24 cellular contexts compared by ENCODE assay signal in genomic region chr1:226239421-226239820, GRCh38. TPM values are rescaled to one million over a fixed set of nuclear protein-coding genes. Genes with fewer than 3 reads are reported as not detected.
DNase-seq lines count a peak whose midpoint lies in the region; ATAC-seq, FAIRE-seq and TF ChIP-seq lines count a peak whose summit lies in the region.
"Had no signal": no experiment of that assay in that cellular context is flagged by ENCODE, and none has a peak within 500 bp of the region (broad histone marks: within the 10 kb centered on the region; RNA-seq: fewer than 3 reads in every experiment).

No MANE protein-coding gene starts in this region.

- FAIRE-seq in D721Med (lab: Jason Lieb, UNC) (peak; percentile 53), K562 (lab: Jason Lieb, UNC) (no peak)
- FAIRE-seq: A549, G401.6, GM12891, GM19239 had no signal

- no peaks in the 10 kb centered on the region for H4K20me1 ChIP-seq in K562 (replicated peaks; ENCODE audit: control insufficient read depth, insufficient read depth, low read length)
- H4K20me1 ChIP-seq: BLaER1 treated with 17β-estradiol and CSF1 and Interleukin-3, amounts not matched to agents 10 nM and 100 nM had no signal

- BruUV-seq in K562 (replicated peaks; lab: Mats Ljungman, UMichigan): no TSS peak

- no peaks in the 10 kb centered on the region for H3K9me3 ChIP-seq in HEK293 (ENCODE audit: control insufficient read depth, insufficient read depth, low read depth, low read length)
- no peaks in the 10 kb centered on the region for H3K9me3 ChIP-seq in K562 (replicated peaks; ENCODE audit: control insufficient read depth, insufficient read depth, low read depth, low read length)
- H3K9me3 ChIP-seq in effector memory CD4-positive, alpha-beta T cell (ENCODE audit: control insufficient read depth, low read length): no peaks in the 10 kb centered on the region
- H3K9me3 ChIP-seq: A549; BLaER1 treated with 17β-estradiol and CSF1 and Interleukin-3, amounts not matched to agents 10 nM and 100 nM; Caco-2 had no signal

- ATAC-seq in K562: no peak
- ATAC-seq: A549; CD8-positive, alpha-beta T cell had no signal

- no peak overlapping the region for H2AFZ ChIP-seq in K562 (ENCODE audit: low read depth, low read length)

- no peak for DNase-seq in D721Med (ENCODE audit: insufficient read length, low spot score)
- DNase-seq in K562 (ENCODE audit: extremely low read depth in 1 of 4, low spot score in 3 of 4): no peak
- no peak for DNase-seq in effector memory CD4-positive, alpha-beta T cell
- DNase-seq in pons (ENCODE audit: low spot score): no peak
- DNase-seq: AML-193; Caco-2; Calu3; CD4-positive, alpha-beta T cell; CD8-positive, alpha-beta T cell; DMS 273 treated with DMSO at 0.1 percent for 48 hours; DMS153; DMS53; DMS79; DND-41; GF-D8 had no signal

- TF ChIP-seq POLR2A in K562 (conservative IDR thresholded peaks at IDR 0.05): no peak

- intact Hi-C loops in K562 (cut with micrococcal nuclease): loop anchor here (5.0 kb wide), 1 partner anchor 1138 kb away; no protein-coding TSS in a partner anchor

- H3K79me2 ChIP-seq in K562 (ENCODE audit: control insufficient read depth, insufficient read depth, low read length): no peaks in the 10 kb centered on the region

- H3K9ac ChIP-seq in K562 (ENCODE audit: insufficient read depth in 1 of 2, low read depth in 2 of 2, low read length in 2 of 2): no peak overlapping the region
- H3K9ac ChIP-seq: BLaER1 treated with 17β-estradiol and CSF1 and Interleukin-3, amounts not matched to agents 10 nM and 100 nM had no signal

- H3K36me3 ChIP-seq in HEK293 (ENCODE audit: control insufficient read depth in 2 of 2, insufficient read depth in 1 of 2, low read length in 2 of 2) (peaks cover 26 to 64% of the 10 kb centered on the region in 2 experiments), K562 (ENCODE audit: control insufficient read depth, insufficient read depth, low read length) (peaks cover 60% of the 10 kb centered on the region)
- H3K36me3 ChIP-seq in effector memory CD4-positive, alpha-beta T cell (ENCODE audit: control insufficient read depth, insufficient read depth, low read length): peaks cover 3% of the 10 kb centered on the region

- WGBS in K562 (ENCODE audit: insufficient coverage, low coverage, missing lambda C conversion rate): 95% methylated on average over 3 of the region's 3 CpGs

- H3K27me3 ChIP-seq in K562 (ENCODE audit: control insufficient read depth in 2 of 2, insufficient read depth in 2 of 2, low read length in 2 of 2): no peaks in the 10 kb centered on the region
- no peaks in the 10 kb centered on the region for H3K27me3 ChIP-seq in effector memory CD4-positive, alpha-beta T cell (replicated peaks; ENCODE audit: control insufficient read depth, insufficient read depth, low read length, poor library complexity, severe bottlenecking)
- H3K27me3 ChIP-seq: BLaER1 treated with 17β-estradiol and CSF1 and Interleukin-3, amounts not matched to agents 10 nM and 100 nM had no signal

- H3K4me1 ChIP-seq in HEK293 (ENCODE audit: control insufficient read depth, insufficient read depth, low read length) (no peaks in the 10 kb centered on the region), K562 (replicated peaks in 1 of 2; ENCODE audit: control insufficient read depth in 2 of 2, insufficient read depth in 2 of 2, low read length in 2 of 2) (no peaks in the 10 kb centered on the region)
- H3K4me1 ChIP-seq in effector memory CD4-positive, alpha-beta T cell (ENCODE audit: control insufficient read depth, insufficient read depth, low read length, poor library complexity, severe bottlenecking): no peaks in the 10 kb centered on the region
- H3K4me1 ChIP-seq: A549; BLaER1 treated with 17β-estradiol and CSF1 and Interleukin-3, amounts not matched to agents 10 nM and 100 nM; Caco-2 had no signal

- H3K27ac ChIP-seq in HEK293 (ENCODE audit: extremely low read depth, low read depth, low read length) (no peak overlapping the region), K562 (ENCODE audit: extremely low read depth, low read depth, low read length) (no peak overlapping the region)
- no peak overlapping the region for H3K27ac ChIP-seq in effector memory CD4-positive, alpha-beta T cell (ENCODE audit: insufficient read depth, low read length, poor library complexity, severe bottlenecking)
- H3K27ac ChIP-seq: 22Rv1; A549; BLaER1 treated with 17β-estradiol and CSF1 and Interleukin-3, amounts not matched to agents 10 nM and 100 nM; C4-2B had no signal

- no peak overlapping the region for H3K4me3 ChIP-seq in HEK293 (ENCODE audit: low read depth, low read length)
- no peak overlapping the region for H3K4me3 ChIP-seq in K562
- H3K4me3 ChIP-seq in effector memory CD4-positive, alpha-beta T cell (ENCODE audit: insufficient read depth, low read depth, low read length, poor library complexity, severe bottlenecking): no peak overlapping the region
- H3K4me3 ChIP-seq: A549; BLaER1 treated with 17β-estradiol and CSF1 and Interleukin-3, amounts not matched to agents 10 nM and 100 nM had no signal

- H3K9me1 ChIP-seq in K562 (ENCODE audit: control insufficient read depth, insufficient read depth, low read length): no peaks in the 10 kb centered on the region

- in situ Hi-C loops in K562 (cut with MboI): no loop called here

- H3K4me2 ChIP-seq in K562 (ENCODE audit: insufficient read depth, low read length): no peak overlapping the region
- H3K4me2 ChIP-seq: A549; BLaER1 treated with 17β-estradiol and CSF1 and Interleukin-3, amounts not matched to agents 10 nM and 100 nM had no signal

- no peak for TF ChIP-seq RAD21 in K562 (CRISPR knock-in tag; conservative IDR thresholded peaks at IDR 0.05 in 1 of 2, IDR thresholded peaks at IDR 0.05 in 1 of 2)

- CTCF ChIA-PET in HEK293 (lab: Yijun Ruan, JAX): interaction anchor here (0.6 to 1.1 kb wide), 2 partner anchors 16 to 114 kb away, joined by 5 to 8 read pairs; no protein-coding TSS in a partner anchor
- CTCF ChIA-PET in K562 (lab: Yijun Ruan, JAX; ENCODE audit: low intra/inter-chr PET ratio): no interaction called here

- TF ChIP-seq CTCF in D721Med (IDR thresholded peaks at IDR 0.05; ENCODE audit: insufficient read depth, missing control alignments) (no peak), HEK293 (tag by site-specific recombination; IDR thresholded peaks at IDR 0.05) (no peak), K562 (IDR thresholded peaks at IDR 0.05 in 2 of 3, conservative IDR thresholded peaks at IDR 0.05 in 1 of 3; ENCODE audit: insufficient read depth in 2 of 3, low read depth in 1 of 3, low read length in 3 of 3) (no peak)

- POLR2A ChIA-PET in HEK293 (lab: Yijun Ruan, JAX): no interaction called here
- POLR2A ChIA-PET in K562 (lab: Yijun Ruan, JAX): interaction anchor here (1.0 to 1.1 kb wide), 2 partner anchors 17 to 33 kb away, joined by 3 to 4 read pairs; no protein-coding TSS in a partner anchor

- no peak for TF ChIP-seq EP300 in K562 (IDR thresholded peaks at IDR 0.05; ENCODE audit: low read length)

TF ChIP-seq in HEK293, 187 proteins besides CTCF, POLR2A, EP300 and RAD21 (continues in another document):
- TF ChIP-seq GLIS2 (tag by site-specific recombination; IDR thresholded peaks at IDR 0.05): no peak
- TF ChIP-seq ZNF664 (tag by site-specific recombination; IDR thresholded peaks at IDR 0.05): peak; percentile 92
- 0 out of 2 replicates have a peak, but pooled peaks have one; percentile 40 for TF ChIP-seq ZNF768 (tag by site-specific recombination; IDR thresholded peaks at IDR 0.05)
- no peak for TF ChIP-seq ZNF16 (tag by site-specific recombination; IDR thresholded peaks at IDR 0.05; ENCODE audit: low read depth)

TF ChIP-seq in K562, 482 proteins besides CTCF, POLR2A, EP300 and RAD21 (continues in another document):
- TF ChIP-seq RUNX1 (IDR thresholded peaks at IDR 0.05; ENCODE audit: low read depth): no peak
- no peak for TF ChIP-seq KLF1 (tag; IDR thresholded peaks at IDR 0.05)
- TF ChIP-seq BCOR (IDR thresholded peaks at IDR 0.05): peak; percentile 35; the same call in 1 of the 2 replicates
- no peak for TF ChIP-seq MXI1 (IDR thresholded peaks at IDR 0.05; ENCODE audit: low read depth, low read length)

RNA-seq across cellular contexts. Expression of gene MIXL1, which starts 16.0 kb away (rescaled TPM):
- 0.14 TPM in 1 of 2 replicates, not detected in the other for total RNA-seq in K562 (2011; cell fraction: chromatin; rRNA removed; ENCODE audit: low replicate concordance)
- not detected in 2 replicates for total RNA-seq in K562 (2011; cell fraction: nucleolus; rRNA removed)
- not detected in 2 replicates for total RNA-seq in K562 (2011; cell fraction: nucleoplasm; rRNA removed)
- total RNA-seq in K562 (2014; rRNA removed): not detected in 2 replicates
- total RNA-seq in K562 (2014; rRNA removed; fragmentation: Illumina TruSeq; extraction: Trizol): not detected in 2 replicates
- not detected in 2 replicates for total RNA-seq in K562 (2015; rRNA removed; fragmentation: Illumina TruSeq; extraction: Trizol)
- total RNA-seq in K562 (2021): not detected in 2 replicates
- polyA plus RNA-seq in K562 (2011; rRNA removed): not detected in 2 replicates
- not detected in 2 replicates for polyA plus RNA-seq in K562 (2011; cell fraction: cytosol; rRNA removed)
- not detected in 2 replicates for polyA plus RNA-seq in K562 (2011; cell fraction: nucleus; rRNA removed)
- 0.06 TPM in 1 of 2 replicates, not detected in the other for polyA plus RNA-seq in K562 (2012)
- not detected in 2 replicates for polyA plus RNA-seq in K562 (2014; fragmentation: Illumina TruSeq; extraction: Trizol)
- polyA plus RNA-seq in K562 (2014; fragmentation: Nextera tagmentation; extraction: Ambion mirVana): not detected
- polyA plus RNA-seq in K562 (2014; rRNA removed): not detected in 2 replicates
- not detected in 2 replicates for polyA minus RNA-seq in K562 (2011; rRNA and poly(A)+ RNA removed)
- polyA minus RNA-seq in K562 (2011; cell fraction: cytosol; rRNA and poly(A)+ RNA removed): not detected in 2 replicates
- not detected in 2 replicates for polyA minus RNA-seq in K562 (2011; cell fraction: nucleus; rRNA and poly(A)+ RNA removed)
- total RNA-seq: A172; Caco-2; Calu3; CD4-positive, alpha-beta T cell; CD8-positive, alpha-beta T cell had no signal

RNA-seq across cellular contexts. Expression of gene ACBD3, which starts 52.9 kb away (rescaled TPM):
- 12.5 and 40.3 TPM in 2 replicates for total RNA-seq in K562 (2011; cell fraction: chromatin; rRNA removed; ENCODE audit: low replicate concordance)
- 8.8 and 12.5 TPM in 2 replicates for total RNA-seq in K562 (2011; cell fraction: nucleolus; rRNA removed)
- total RNA-seq in K562 (2011; cell fraction: nucleoplasm; rRNA removed): 21.6 and 27.1 TPM in 2 replicates
- total RNA-seq in K562 (2014; rRNA removed) (25.4 and 31.4 TPM in 2 replicates), K562 (2014; rRNA removed; fragmentation: Illumina TruSeq; extraction: Trizol) (31.4 and 35.5 TPM in 2 replicates), K562 (2015; rRNA removed; fragmentation: Illumina TruSeq; extraction: Trizol) (26.1 and 26.9 TPM in 2 replicates), K562 (2021) (27.6 and 30.7 TPM in 2 replicates)
- polyA plus RNA-seq in K562 (2011; rRNA removed) (36.7 and 37.6 TPM in 2 replicates), K562 (2014; fragmentation: Illumina TruSeq; extraction: Trizol) (25.4 and 32.1 TPM in 2 replicates), K562 (2014; fragmentation: Nextera tagmentation; extraction: Ambion mirVana) (10 to 100 TPM; 11.1 to 14.3 TPM), K562 (2014; rRNA removed) (21.4 and 21.5 TPM in 2 replicates)
- 10.1 and 21.5 TPM in 2 replicates for polyA plus RNA-seq in K562 (2011; cell fraction: cytosol; rRNA removed)
- 8.9 and 13.8 TPM in 2 replicates for polyA plus RNA-seq in K562 (2011; cell fraction: nucleus; rRNA removed)
- 22.8 and 22.9 TPM in 2 replicates for polyA plus RNA-seq in K562 (2012)
- polyA minus RNA-seq in K562 (2011; rRNA and poly(A)+ RNA removed): 55.5 and 66.5 TPM in 2 replicates
- 23.8 and 29.6 TPM in 2 replicates for polyA minus RNA-seq in K562 (2011; cell fraction: cytosol; rRNA and poly(A)+ RNA removed)
- 7.1 and 15.3 TPM in 2 replicates for polyA minus RNA-seq in K562 (2011; cell fraction: nucleus; rRNA and poly(A)+ RNA removed)
